22 cellular contexts compared by ENCODE assay signal in the genomic region with DNA sequence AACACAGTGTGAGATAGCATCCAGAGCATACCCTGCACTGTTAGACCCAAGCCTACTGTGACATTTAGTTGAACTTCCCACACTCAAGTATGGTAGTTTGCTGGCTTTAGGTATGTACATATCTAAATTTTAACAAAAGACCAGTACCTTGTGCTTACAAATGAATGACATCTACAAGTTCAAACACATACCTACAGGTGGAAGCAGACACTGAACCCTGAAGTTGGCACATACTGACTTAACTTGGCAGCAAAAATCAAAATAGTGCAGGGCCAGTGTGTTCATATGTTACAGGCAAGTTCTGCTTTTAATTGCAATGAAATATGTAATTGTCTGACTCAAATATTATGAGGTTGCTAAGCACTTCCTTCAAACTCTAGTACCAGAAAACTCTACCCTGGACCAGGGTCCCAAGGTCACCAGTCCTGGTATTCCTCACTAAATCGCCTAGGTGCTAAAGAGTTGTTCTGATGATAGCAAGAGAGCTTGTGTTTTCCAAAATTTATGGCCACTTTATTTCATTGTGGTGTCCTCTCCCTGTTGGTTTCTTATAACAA.
DNase-seq lines count a peak whose midpoint lies in the region; FAIRE-seq and TF ChIP-seq lines count a peak whose summit lies in the region.
"Had no signal": no experiment of that assay in that cellular context is flagged by ENCODE, and none has a peak within 500 bp of the region (broad histone marks: within the 10 kb centered on the region; RNA-seq: fewer than 3 reads in every experiment).

No MANE protein-coding gene starts in this region.

- H3K27ac Mint-ChIP-seq in brain (peak overlapping the region in 4 of 5 experiments; percentile 54 to 72 (median 62)), nephron (peak overlapping the region; percentile 49 to 57 (median 49))

- no peak for TF ChIP-seq POLR2A in H54 (IDR thresholded peaks at IDR 0.05; ENCODE audit: low read depth, low read length)

- H3K27me3 ChIP-seq in dorsolateral prefrontal cortex = no peaks in the 10 kb centered on the region

- intact Hi-C loops in dorsolateral prefrontal cortex (cut with DNase I) = no loop called here

- TF ChIP-seq CTCF in brain (conservative IDR thresholded peaks at IDR 0.05) (no peak), nephron (IDR thresholded peaks at IDR 0.05; ENCODE audit: unreplicated experiment in 3 of 3) (no peak), dorsolateral prefrontal cortex (IDR thresholded peaks at IDR 0.05 in 54 of 56, conservative IDR thresholded peaks at IDR 0.05 in 2 of 56; ENCODE audit: low read depth in 1 of 56, partially characterized antibody in 56 of 56) (no peak)

- FAIRE-seq in H54 (lab: Jason Lieb, UNC) = no peak

- peaks cover 66% of the 10 kb centered on the region for H3K4me1 Mint-ChIP-seq in brain
- peaks cover 66% of the 10 kb centered on the region for H3K4me1 Mint-ChIP-seq in nephron

- DNase-seq in DMS 273 (lab: John Stamatoyannopoulos, UW; ENCODE audit: unreplicated experiment) (peak; percentile 33), DMS 273 treated with DMSO at 0.1 percent for 48 hours (lab: John Stamatoyannopoulos, UW) (no peak), KBM-7 (peak; percentile 45), H54 (ENCODE audit: insufficient read length, low spot score) (no peak), NCI-H1105 treated with DMSO at 0.1 percent for 48 hours (lab: John Stamatoyannopoulos, UW) (no peak), dorsolateral prefrontal cortex (no peak)
- DNase-seq: AML-193, GDM1, HCEC 1CT, NCI-H1048, NCI-H146, NCI-H2029 treated with DMSO at 0.1 percent for 48 hours, NCI-H2171, NCI-H446 treated with DMSO at 0.1 percent for 48 hours, NCI-H69, SW 1271, T-helper 2 cell had no signal

- H3K9me3 Mint-ChIP-seq in brain (no peaks in the 10 kb centered on the region), nephron (no peaks in the 10 kb centered on the region)

- peaks cover 21% of the 10 kb centered on the region for H3K36me3 Mint-ChIP-seq in brain
- no peaks in the 10 kb centered on the region for H3K36me3 Mint-ChIP-seq in nephron (ENCODE audit: low read depth)

- H3K27me3 Mint-ChIP-seq in brain (no peaks in the 10 kb centered on the region), nephron (ENCODE audit: low read depth) (no peaks in the 10 kb centered on the region)

- in situ Hi-C loops in KBM-7 (cut with MboI; ENCODE audit: low pct_unique_long_range_greater_than_20kb, low sequenced_read_pairs) = no loop called here

- peak overlapping the region in 1 of 59 donors; percentile 16 for H3K27ac ChIP-seq in dorsolateral prefrontal cortex
- H3K27ac ChIP-seq: 22Rv1, C4-2B, SJSA1 had no signal

- H3K4me3 ChIP-seq in dorsolateral prefrontal cortex = no peak overlapping the region
- H3K4me3 ChIP-seq: SJSA1 had no signal

- no peak overlapping the region for H3K4me3 Mint-ChIP-seq in brain
- no peak overlapping the region for H3K4me3 Mint-ChIP-seq in nephron

Comparison
In these comparisons a context has a peak if more than half of its experiments do, and no peak if none do; other contexts are left out.
1. DNase-seq: peak in DMS 273 (single experiment) and KBM-7 (single experiment); none in DMS 273 treated with DMSO at 0.1 percent for 48 hours (single experiment), H54 (single experiment), NCI-H1105 treated with DMSO at 0.1 percent for 48 hours (single experiment) and dorsolateral prefrontal cortex (0 of 10).